Comparison of ENCODE assay signal across 1 cellular context in the genomic region with DNA sequence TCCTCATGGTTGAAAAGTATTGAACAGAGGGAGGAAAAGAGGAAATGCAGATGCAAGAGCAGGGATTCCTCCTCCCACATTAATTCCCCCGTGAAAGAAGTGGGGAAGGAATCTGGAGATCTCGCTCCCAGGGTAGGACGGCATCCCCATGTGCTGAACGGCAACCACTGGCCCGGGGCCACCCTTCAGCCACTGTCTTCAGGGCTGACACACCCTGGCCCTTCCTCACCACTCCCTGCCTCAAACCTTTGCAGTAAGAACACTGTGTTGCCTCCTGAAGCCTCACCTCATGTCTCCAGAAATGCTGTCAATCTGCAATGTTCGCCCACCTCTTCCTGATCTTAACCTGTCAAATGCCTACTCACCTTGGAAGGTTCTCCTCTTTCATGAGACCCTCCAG.
TF ChIP-seq lines count a peak whose summit lies in the region.

No MANE protein-coding gene starts in this region.

TF ChIP-seq in IMR-90, 13 proteins besides CTCF, POLR2A, EP300 and RAD21:
- TF ChIP-seq, protein P1, sequence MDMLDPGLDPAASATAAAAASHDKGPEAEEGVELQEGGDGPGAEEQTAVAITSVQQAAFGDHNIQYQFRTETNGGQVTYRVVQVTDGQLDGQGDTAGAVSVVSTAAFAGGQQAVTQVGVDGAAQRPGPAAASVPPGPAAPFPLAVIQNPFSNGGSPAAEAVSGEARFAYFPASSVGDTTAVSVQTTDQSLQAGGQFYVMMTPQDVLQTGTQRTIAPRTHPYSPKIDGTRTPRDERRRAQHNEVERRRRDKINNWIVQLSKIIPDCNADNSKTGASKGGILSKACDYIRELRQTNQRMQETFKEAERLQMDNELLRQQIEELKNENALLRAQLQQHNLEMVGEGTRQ (IDR thresholded peaks at IDR 0.05; ENCODE audit: low read depth, low read length), result no peak
- no peak for TF ChIP-seq SMC3 (IDR thresholded peaks at IDR 0.05; ENCODE audit: low read depth, low read length)
- no peak for TF ChIP-seq MAZ (IDR thresholded peaks at IDR 0.05; ENCODE audit: borderline replicate concordance, low read depth, low read length)
